Comparison of ENCODE assay signal across 23 cellular contexts in the genomic region with DNA sequence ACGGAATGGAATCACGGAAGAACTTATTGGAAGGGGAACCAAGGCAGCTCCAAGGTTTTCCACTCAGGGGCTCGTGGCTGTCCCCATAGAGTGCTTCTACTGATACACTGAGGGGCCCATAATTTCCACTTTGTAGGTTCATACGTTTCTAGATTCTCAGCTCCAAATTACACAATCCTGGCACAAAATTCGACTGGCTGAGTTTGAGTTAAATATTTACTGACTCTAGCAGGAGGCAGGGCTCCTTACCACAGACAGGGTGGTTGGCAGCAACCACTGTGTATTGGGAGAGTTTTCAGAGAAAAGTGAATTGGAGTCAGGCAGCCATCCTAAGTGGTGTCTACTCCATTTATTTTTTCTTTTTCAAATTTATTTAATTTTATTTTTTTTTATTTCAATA. TPM values are rescaled to one million over a fixed set of nuclear protein-coding genes. Genes with fewer than 3 reads are reported as not detected.
A peak's percentile ranks its signal among the peaks of the same experiment; 100 is the strongest.
DNase-seq lines count a peak whose midpoint lies in the region; ATAC-seq, FAIRE-seq and TF ChIP-seq lines count a peak whose summit lies in the region.
"Had no signal": no experiment of that assay in that cellular context is flagged by ENCODE, and none has a peak within 500 bp of the region (broad histone marks: within the 10 kb centered on the region; RNA-seq: fewer than 3 reads in every experiment).

No MANE protein-coding gene starts in this region.

- no peak overlapping the region for H4K12ac ChIP-seq in trophoblast cell (ENCODE audit: low read depth, low read length)

- BruUV-seq in HepG2 (replicated peaks; lab: Mats Ljungman, UMichigan): no TSS peak

- no peak overlapping the region for H2BK120ac ChIP-seq in trophoblast cell (ENCODE audit: insufficient read depth, low read length, poor library complexity)

- in situ Hi-C loops in HepG2 (cut with HindIII; ENCODE audit: extremely low pct_ligation_motif_present, low pct_unique_long_range_greater_than_20kb): no loop called here

- H3K36me3 ChIP-seq in liver (ENCODE audit: control insufficient read depth in 4 of 4, insufficient read depth in 3 of 4, low read depth in 1 of 4, low read length in 3 of 4) (no peaks in the 10 kb centered on the region), HepG2 (replicated peaks in 1 of 2; ENCODE audit: control insufficient read depth in 1 of 2, insufficient read depth in 2 of 2, low read length in 2 of 2) (no peaks in the 10 kb centered on the region), WERI-Rb-1 (no peaks in the 10 kb centered on the region), trophoblast cell (ENCODE audit: control insufficient read depth in 1 of 2, insufficient read depth in 2 of 2, low read length in 2 of 2) (no peaks in the 10 kb centered on the region)
- H3K36me3 ChIP-seq: BLaER1, SJCRH30 had no signal

- H2BK5ac ChIP-seq in trophoblast cell (ENCODE audit: low read depth, low read length, poor library complexity): no peak overlapping the region

- no peak for TF ChIP-seq POLR2A in HepG2 (IDR thresholded peaks at IDR 0.05; ENCODE audit: insufficient read depth in 1 of 2, low read depth in 2 of 2, low read length in 2 of 2)

- H3K79me1 ChIP-seq in trophoblast cell (ENCODE audit: low read length): no peaks in the 10 kb centered on the region

- intact Hi-C loops in HepG2 (cut with micrococcal nuclease; ENCODE audit: unreplicated experiment): no loop called here

- H2BK12ac ChIP-seq in trophoblast cell (ENCODE audit: low read length): no peak overlapping the region

- H3K9ac ChIP-seq in liver (ENCODE audit: low read depth in 1 of 2, low read length in 2 of 2) (no peak overlapping the region), HepG2 (ENCODE audit: insufficient read depth, low read depth, low read length) (no peak overlapping the region), trophoblast cell (ENCODE audit: low read length) (no peak overlapping the region)
- H3K9ac ChIP-seq: BLaER1 had no signal

- H3K18ac ChIP-seq in trophoblast cell (ENCODE audit: low read length): no peak overlapping the region

- peak; percentile 17 to 42 for TF ChIP-seq RAD21 in liver (IDR thresholded peaks at IDR 0.05)
- no peak for TF ChIP-seq RAD21 in HepG2 (CRISPR knock-in tag; IDR thresholded peaks at IDR 0.05)

- H4K20me1 ChIP-seq in HepG2 (ENCODE audit: insufficient read depth, low read length): no peaks in the 10 kb centered on the region
- H4K20me1 ChIP-seq: BLaER1 had no signal

- no peak overlapping the region for H4K8ac ChIP-seq in trophoblast cell (ENCODE audit: low read depth, low read length)

- DNase-seq in HepG2 (ENCODE audit: low spot score) (no peak), fibroblast of peridontal ligament (ENCODE audit: extremely low read depth) (peak; percentile 66), myocyte (ENCODE audit: low read depth) (peak; percentile 9), WERI-Rb-1 (no peak), NCI-H2227 (lab: John Stamatoyannopoulos, UW; ENCODE audit: unreplicated experiment) (no peak), trophoblast cell (no peak)
- DNase-seq: 8988T; CD4-positive, alpha-beta memory T cell; DMS153; GOT3; KBM-7; NCI-H1417 treated with DMSO at 0.1 percent for 48 hours; NCI-H1930; NCI-H345; NCI-H524 treated with DMSO at 0.1 percent for 48 hours; PC-3; SJCRH30 had no signal

- H3K14ac ChIP-seq in trophoblast cell (ENCODE audit: low read length): no peak overlapping the region

- H3K27me3 ChIP-seq in liver (ENCODE audit: control insufficient read depth in 4 of 4, insufficient read depth in 4 of 4, low read length in 3 of 4) (no peaks in the 10 kb centered on the region), HepG2 (ENCODE audit: control insufficient read depth in 1 of 2, insufficient read depth in 2 of 2, low read length in 2 of 2) (peaks cover 0 to 3% of the 10 kb centered on the region in 2 experiments; a peak in 1 of 5 replicates), WERI-Rb-1 (ENCODE audit: insufficient read depth, low read depth, severe bottlenecking) (peaks cover 3% of the 10 kb centered on the region), trophoblast cell (ENCODE audit: insufficient read depth, low read length) (no peaks in the 10 kb centered on the region)
- H3K27me3 ChIP-seq: BLaER1, SJCRH30 had no signal

- POLR2A ChIA-PET in HepG2 (lab: Yijun Ruan, JAX): no interaction called here

- TF ChIP-seq EP300 in HepG2 (IDR thresholded peaks at IDR 0.05; ENCODE audit: low read depth in 2 of 2, low read length in 2 of 2) (no peak), HepG2 (CRISPR knock-in tag; IDR thresholded peaks at IDR 0.05; ENCODE audit: borderline replicate concordance) (no peak)

- H2AFZ ChIP-seq in HepG2 (ENCODE audit: low read length) (no peak overlapping the region), trophoblast cell (ENCODE audit: insufficient read depth, low read length, poor library complexity) (no peak overlapping the region)

- ATAC-seq in HepG2: no peak
- no peak for ATAC-seq in HG02798 (IDR thresholded peaks at IDR 0.05; ENCODE audit: poor library complexity, unreplicated experiment)
- ATAC-seq: GM12878, PC-3 had no signal

- CTCF ChIA-PET in HepG2 (lab: Yijun Ruan, JAX; ENCODE audit: low intra/inter-chr PET ratio, low total read pairs): no interaction called here

- 31% methylated on average over 5 of the region's 5 CpGs for WGBS in liver
- 30% methylated on average over 5 of the region's 5 CpGs for WGBS in HepG2 (ENCODE audit: low lambda C conversion rate)
- WGBS in trophoblast cell (ENCODE audit: extremely low coverage, insufficient coverage, insufficient read length): no CpG with 5 or more reads among the region's 5 CpGs

- H3K4me1 ChIP-seq in liver (ENCODE audit: control insufficient read depth in 4 of 4, insufficient read depth in 4 of 4, low read length in 3 of 4) (peaks cover 5 to 17% (median 16%) of the 10 kb centered on the region in 4 donors), HepG2 (ENCODE audit: insufficient read depth, low read length) (no peaks in the 10 kb centered on the region), trophoblast cell (ENCODE audit: control insufficient read depth in 1 of 2, insufficient read depth in 2 of 2, low read length in 2 of 2) (peaks cover 0 to 4% of the 10 kb centered on the region in 2 experiments)

- no peak overlapping the region for H3K23ac ChIP-seq in trophoblast cell (ENCODE audit: low read length)

- H4K91ac ChIP-seq in trophoblast cell (ENCODE audit: low read depth, low read length): no peak overlapping the region

- no peak overlapping the region for H2AK5ac ChIP-seq in trophoblast cell (ENCODE audit: low read length)

- H3K4me2 ChIP-seq in HepG2 (ENCODE audit: low read depth, low read length) (no peak overlapping the region), trophoblast cell (ENCODE audit: low read length) (no peak overlapping the region)

- TF ChIP-seq CTCF in liver (IDR thresholded peaks at IDR 0.05; ENCODE audit: low read depth, low read length, missing input control): peak; percentile 14
- TF ChIP-seq CTCF in HepG2 (CRISPR knock-in tag; IDR thresholded peaks at IDR 0.05): no peak
- no peak for TF ChIP-seq CTCF in WERI-Rb-1 (IDR thresholded peaks at IDR 0.05; ENCODE audit: low read depth, low read length)

- no peak overlapping the region for H3K4ac ChIP-seq in trophoblast cell (ENCODE audit: low read depth, low read length)

- H3K79me2 ChIP-seq in HepG2 (ENCODE audit: insufficient read depth, low read length) (no peaks in the 10 kb centered on the region), trophoblast cell (ENCODE audit: control insufficient read depth, insufficient read depth, low read length, poor library complexity) (no peaks in the 10 kb centered on the region)

- H3K27ac ChIP-seq in liver (ENCODE audit: low read depth in 1 of 2, low read length in 2 of 2) (peak overlapping the region in 1 of 2 donors; percentile 1), HepG2 (ENCODE audit: extremely low read length, insufficient read depth, low read length) (no peak overlapping the region), WERI-Rb-1 (no peak overlapping the region), trophoblast cell (ENCODE audit: low read depth, low read length) (no peak overlapping the region)
- H3K27ac ChIP-seq: BLaER1, RWPE1 had no signal

- H3K4me3 ChIP-seq in liver (ENCODE audit: low read depth in 1 of 3, low read length in 3 of 3) (peak overlapping the region in 1 of 3 donors; percentile 6), HepG2 (replicated peaks in 1 of 3; ENCODE audit: insufficient read depth in 1 of 3, low read depth in 2 of 3, low read length in 3 of 3) (no peak overlapping the region), WERI-Rb-1 (ENCODE audit: low read depth, low read length) (no peak overlapping the region), trophoblast cell (ENCODE audit: low read depth, low read length) (no peak overlapping the region)
- H3K4me3 ChIP-seq: BLaER1, GM12878 had no signal

- no peaks in the 10 kb centered on the region for H3K9me3 ChIP-seq in liver (ENCODE audit: control insufficient read depth in 4 of 4, low read length in 3 of 4)
- no peaks in the 10 kb centered on the region for H3K9me3 ChIP-seq in HepG2 (ENCODE audit: low read length)
- no peaks in the 10 kb centered on the region for H3K9me3 ChIP-seq in WERI-Rb-1 (ENCODE audit: severe bottlenecking)
- H3K9me3 ChIP-seq in trophoblast cell (ENCODE audit: insufficient read depth, low read depth, low read length): no peaks in the 10 kb centered on the region
- H3K9me3 ChIP-seq: SJCRH30 had no signal

- FAIRE-seq in HepG2 (lab: Jason Lieb, UNC): no peak
- FAIRE-seq: GM12878, GM19239 had no signal

RNA-seq across cellular contexts. Expression of a gene that starts 55.4 kb away (rescaled TPM):
- 100 to 1,000 TPM in 1 of 2 donors, 10 to 100 TPM in 1; 57.0 to 329 TPM for total RNA-seq in liver
- 100 to 1,000 TPM; 179 to 276 TPM for polyA plus RNA-seq in liver
- total RNA-seq in HepG2 (2016; rRNA removed; fragmentation: Illumina TruSeq; extraction: Trizol): 328 and 434 TPM in 2 replicates
- total RNA-seq in HepG2 (2016; cell fraction: cytosol; rRNA removed; fragmentation: Illumina TruSeq; extraction: Trizol; ENCODE audit: low read depth): 84.8 and 85.8 TPM in 2 replicates
- total RNA-seq in HepG2 (2016; cell fraction: insoluble cytoplasmic fraction; rRNA removed; fragmentation: Illumina TruSeq; extraction: Trizol): 342 and 456 TPM in 2 replicates
- 120 and 126 TPM in 2 replicates for total RNA-seq in HepG2 (2016; cell fraction: membrane; rRNA removed; fragmentation: Illumina TruSeq; extraction: Trizol)
- total RNA-seq in HepG2 (2016; cell fraction: nucleus; rRNA removed; fragmentation: Illumina TruSeq; extraction: Trizol): 120 and 123 TPM in 2 replicates
- 76.1 and 126 TPM in 2 replicates for polyA plus RNA-seq in HepG2 (2011; rRNA removed)
- polyA plus RNA-seq in HepG2 (2011; cell fraction: cytosol; rRNA removed): 145 and 279 TPM in 2 replicates
- polyA plus RNA-seq in HepG2 (2011; cell fraction: nucleus; rRNA removed): 27.0 and 43.3 TPM in 2 replicates
- polyA plus RNA-seq in HepG2 (2012): 398 and 422 TPM in 2 replicates
- polyA plus RNA-seq in HepG2 (2016; cell fraction: cytosol; fragmentation: Illumina TruSeq; extraction: Trizol; ENCODE audit: low read depth): 104 and 110 TPM in 2 replicates
- polyA plus RNA-seq in HepG2 (2016; cell fraction: insoluble cytoplasmic fraction; fragmentation: Illumina TruSeq; extraction: Trizol; ENCODE audit: low read depth): 349 and 363 TPM in 2 replicates
- polyA plus RNA-seq in HepG2 (2016; cell fraction: membrane; fragmentation: Illumina TruSeq; extraction: Trizol; ENCODE audit: low read depth): 98.3 and 117 TPM in 2 replicates
- polyA plus RNA-seq in HepG2 (2016; cell fraction: nucleus; fragmentation: Illumina TruSeq; extraction: Trizol; ENCODE audit: insufficient read depth, low read depth): 155 and 162 TPM in 2 replicates
- polyA minus RNA-seq in HepG2 (2011; rRNA and poly(A)+ RNA removed; ENCODE audit: low replicate concordance): 21.7 and 35.2 TPM in 2 replicates
- polyA minus RNA-seq in HepG2 (2011; cell fraction: cytosol; rRNA and poly(A)+ RNA removed): 78.6 and 85.8 TPM in 2 replicates
- polyA minus RNA-seq in HepG2 (2011; cell fraction: nucleus; rRNA and poly(A)+ RNA removed): 67.1 and 67.3 TPM in 2 replicates
- total RNA-seq in myocyte: 828 and 1,174 TPM in 2 replicates
- 555 TPM for polyA plus RNA-seq in myocyte (2012)
- polyA plus RNA-seq in trophoblast cell (2013): 363 and 367 TPM in 2 replicates

Comparison
In these comparisons a context has a peak if more than half of its experiments do, and no peak if none do; other contexts are left out.
1. DNase-seq: peak in fibroblast of peridontal ligament (single experiment) and myocyte (single experiment); none in HepG2 (single experiment), WERI-Rb-1 (single experiment), NCI-H2227 (single experiment) and trophoblast cell (0 of 2).